1 cellular context compared by ENCODE assay signal in genomic region chr10:32445740-32446615, GRCh38.
TF ChIP-seq lines count a peak whose summit lies in the region.

TSS of gene CCDC7 (plus strand) at chr10:32446140. CDS start at chr10:32451643, 5,503 bp downstream.

TF ChIP-seq in HEK293, 187 proteins besides CTCF, POLR2A, EP300 and RAD21 (continued from another document):
- TF ChIP-seq ZBTB11 (tag by site-specific recombination; conservative IDR thresholded peaks at IDR 0.05; ENCODE audit: low read depth) (peak; percentile 27; the same call in 1 of the 2 replicates), OSR2 (tag by site-specific recombination; IDR thresholded peaks at IDR 0.05) (no peak), ZNF184 (tag by site-specific recombination; IDR thresholded peaks at IDR 0.05) (0 out of 2 replicates have a peak, but pooled peaks have one; percentile 33), ZNF292 (tag by site-specific recombination; IDR thresholded peaks at IDR 0.05; ENCODE audit: borderline replicate concordance, low read depth) (no peak)
